6 cellular contexts compared by ENCODE assay signal in the genomic region with DNA sequence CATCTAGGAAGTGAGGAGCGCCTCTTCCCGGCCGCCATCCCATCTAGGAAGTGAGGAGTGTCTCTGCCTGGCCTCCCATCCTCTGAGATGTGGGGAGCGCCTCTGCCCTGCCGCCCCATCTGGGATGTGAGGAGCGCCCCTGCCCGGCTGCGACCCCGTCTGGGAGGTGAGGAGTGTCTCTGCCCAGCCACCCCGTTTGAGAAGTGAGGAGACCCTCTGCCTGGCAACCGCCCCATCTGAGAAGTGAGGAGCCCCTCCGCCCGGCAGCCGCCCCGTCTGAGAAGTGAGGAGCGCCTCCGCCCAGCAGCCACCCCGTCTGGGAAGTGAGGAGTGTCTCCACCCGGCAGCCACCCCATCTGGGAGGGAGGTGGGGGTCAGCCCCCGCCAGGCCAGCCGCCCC.
DNase-seq lines count a peak whose midpoint lies in the region; ATAC-seq, FAIRE-seq and TF ChIP-seq lines count a peak whose summit lies in the region.
"Not testable (repeated sequence)": the region's sequence is repeated elsewhere in the genome, so short reads cannot be mapped to it uniquely, and the experiment has no call there.

No MANE protein-coding gene starts in this region.

- not testable (repeated sequence) for H3K27ac ChIP-seq in DND-41 (ENCODE audit: low read length); kidney (ENCODE audit: low read depth in 2 of 2, low read length in 2 of 2)

- H3K9ac ChIP-seq in DND-41 (ENCODE audit: low read depth, low read length); kidney (ENCODE audit: low read length in 2 of 2): not testable (repeated sequence)

- not testable (repeated sequence) for H4K20me1 ChIP-seq in DND-41 (ENCODE audit: insufficient read depth, low read length)

- H3K27me3 Mint-ChIP-seq in progenitor cell of endocrine pancreas = not testable (repeated sequence)

- peaks cover 57% of the 10 kb centered on the region for H3K36me3 Mint-ChIP-seq in progenitor cell of endocrine pancreas (ENCODE audit: insufficient read depth)

- H3K4me3 Mint-ChIP-seq in progenitor cell of endocrine pancreas (ENCODE audit: low read depth) = not testable (repeated sequence)

- H3K27me3 ChIP-seq in DND-41 (ENCODE audit: insufficient read depth, low read length, poor library complexity); MG63: not testable (repeated sequence)

- not testable (repeated sequence) for H3K4me1 Mint-ChIP-seq in progenitor cell of endocrine pancreas (ENCODE audit: low read depth)

- not testable (repeated sequence) for H3K79me2 ChIP-seq in DND-41 (ENCODE audit: insufficient read depth, low read length)

- FAIRE-seq in kidney (lab: Jason Lieb, UNC) = not testable (repeated sequence)

- H3K9me3 Mint-ChIP-seq in progenitor cell of endocrine pancreas (ENCODE audit: low read depth) = peaks cover 28% of the 10 kb centered on the region

- H3K36me3 ChIP-seq in DND-41 (ENCODE audit: insufficient read depth, low read length) = peaks cover 74% of the 10 kb centered on the region
- H3K36me3 ChIP-seq in MG63 = peaks cover 57% of the 10 kb centered on the region
- not testable (repeated sequence) for H3K36me3 ChIP-seq in kidney (ENCODE audit: control insufficient read depth in 1 of 2, insufficient read depth in 2 of 2, low read length in 2 of 2)

- H3K4me3 ChIP-seq in DND-41 (ENCODE audit: low read depth in 1 of 2, low read length in 2 of 2); MG63; kidney (ENCODE audit: low read length in 2 of 2): not testable (repeated sequence)

- H3K9me3 ChIP-seq in DND-41 (ENCODE audit: insufficient read depth, low read length, severe bottlenecking) = peaks cover 51% of the 10 kb centered on the region
- H3K9me3 ChIP-seq in MG63; kidney (ENCODE audit: control insufficient read depth in 1 of 2, low read length in 2 of 2): not testable (repeated sequence)

- intact Hi-C loops in Right ventricle myocardium inferior (cut with DNase I); kidney (cut with DNase I); posterior vena cava (cut with DNase I): not testable (repeated sequence)

- not testable (repeated sequence) for H3K4me1 ChIP-seq in DND-41 (ENCODE audit: insufficient read depth, low read length); kidney (ENCODE audit: control insufficient read depth in 1 of 2, insufficient read depth in 1 of 2, low read depth in 1 of 2, low read length in 2 of 2)

- DNase-seq in DND-41 = peak; percentile 31
- DNase-seq in MG63 = peak; percentile 3
- DNase-seq in Right ventricle myocardium inferior (ENCODE audit: missing footprints) = peak; percentile 20
- DNase-seq in kidney = peak; percentile 72
- DNase-seq in posterior vena cava (ENCODE audit: low spot score) = peak; percentile 76
- not testable (repeated sequence) for DNase-seq in progenitor cell of endocrine pancreas (ENCODE audit: low spot score, unreplicated experiment)

- not testable (repeated sequence) for H2AFZ ChIP-seq in DND-41 (ENCODE audit: low read depth, low read length)

- peak overlapping the region; percentile 59 for H3K27ac Mint-ChIP-seq in progenitor cell of endocrine pancreas

- not testable (repeated sequence) for TF ChIP-seq CTCF in DND-41 (IDR thresholded peaks at IDR 0.05; ENCODE audit: borderline replicate concordance, extremely low read depth, low read length, poor library complexity, severe bottlenecking); kidney (IDR thresholded peaks at IDR 0.05; ENCODE audit: borderline replicate concordance, extremely low read depth, insufficient read depth); progenitor cell of endocrine pancreas (IDR thresholded peaks at IDR 0.05; ENCODE audit: unreplicated experiment)

- H3K4me2 ChIP-seq in DND-41 (ENCODE audit: insufficient read depth, low read length) = not testable (repeated sequence)

- ATAC-seq in DND-41 (ENCODE audit: insufficient read depth, low read depth); Right ventricle myocardium inferior: not testable (repeated sequence)
